ENCODE assay signal across 1 cellular context in genomic region chr16:1613728-1614225, GRCh38.
TF ChIP-seq lines count a peak whose summit lies in the region.

No MANE protein-coding gene starts in this region.

TF ChIP-seq in K562, 482 proteins besides CTCF, POLR2A, EP300 and RAD21:
- TF ChIP-seq DEAF1 (CRISPR knock-in tag; IDR thresholded peaks at IDR 0.05) (no peak), ZEB2 (IDR thresholded peaks at IDR 0.05) (no peak), SAP30 (IDR thresholded peaks at IDR 0.05; ENCODE audit: borderline replicate concordance, insufficient read depth, low read depth, low read length, poor library complexity, severe bottlenecking) (no peak), HDAC6 (IDR thresholded peaks at IDR 0.05; ENCODE audit: low read depth, low read length) (no peak), TCF7L2 (IDR thresholded peaks at IDR 0.05; ENCODE audit: low read depth, low read length) (no peak), ZNF511 (CRISPR knock-in tag; IDR thresholded peaks at IDR 0.05) (no peak), MAFK (IDR thresholded peaks at IDR 0.05; ENCODE audit: low read length) (no peak), CC2D1A (IDR thresholded peaks at IDR 0.05) (no peak), ZNF280A (IDR thresholded peaks at IDR 0.05; ENCODE audit: low read depth, partially characterized antibody) (no peak), ZBTB7A (IDR thresholded peaks at IDR 0.05; ENCODE audit: borderline replicate concordance, control insufficient read depth, low read depth, low read length) (peak; percentile 39; the same call in 1 of the 2 replicates), GABPB1 (CRISPR knock-in tag; IDR thresholded peaks at IDR 0.05) (no peak), ZBTB2 (IDR thresholded peaks at IDR 0.05) (no peak), KDM5B (IDR thresholded peaks at IDR 0.05; ENCODE audit: insufficient replicate concordance, low read depth, low read length) (peak; percentile 20), ESRRB (CRISPR knock-in tag; IDR thresholded peaks at IDR 0.05; ENCODE audit: borderline replicate concordance) (no peak), MED1 (CRISPR knock-in tag; IDR thresholded peaks at IDR 0.05; ENCODE audit: borderline replicate concordance) (no peak), DMBX1 (CRISPR knock-in tag; IDR thresholded peaks at IDR 0.05; ENCODE audit: borderline replicate concordance) (no peak), UBTF (IDR thresholded peaks at IDR 0.05; ENCODE audit: borderline replicate concordance in 1 of 2, low read depth in 2 of 2, low read length in 2 of 2) (no peak)
